14 cellular contexts compared by ENCODE assay signal in genomic region chr3:144643778-144644191, GRCh38.
DNase-seq lines count a peak whose midpoint lies in the region; ATAC-seq, FAIRE-seq and TF ChIP-seq lines count a peak whose summit lies in the region.
"Had no signal": no experiment of that assay in that cellular context is flagged by ENCODE, and none has a peak within 500 bp of the region (broad histone marks: within the 10 kb centered on the region; RNA-seq: fewer than 3 reads in every experiment).

No MANE protein-coding gene starts in this region.

- H3K9ac ChIP-seq in kidney (ENCODE audit: low read length in 2 of 2) = no peak overlapping the region

- H3K36me3 ChIP-seq in kidney (ENCODE audit: control insufficient read depth in 1 of 2, insufficient read depth in 2 of 2, low read length in 2 of 2) = no peaks in the 10 kb centered on the region
- H3K36me3 ChIP-seq: SJSA1, spleen had no signal

- no peaks in the 10 kb centered on the region for H3K4me1 ChIP-seq in kidney (ENCODE audit: control insufficient read depth in 1 of 2, insufficient read depth in 1 of 2, low read depth in 1 of 2, low read length in 2 of 2)
- H3K4me1 ChIP-seq: SJSA1, spleen had no signal

- CTCF ChIA-PET in AG04450 (lab: Charles Lee) = interaction anchor here (1.4 kb wide), 1 partner anchor 15 kb away, joined by 3 read pairs; no protein-coding TSS in a partner anchor
- CTCF ChIA-PET in GM10248 (lab: Yijun Ruan, JAX) = no interaction called here

- H3K4me3 ChIP-seq in AG04450 (ENCODE audit: low read depth, low read length) (no peak overlapping the region), dorsolateral prefrontal cortex (peak overlapping the region in 29 of 59 donors; percentile 0 to 49 (median 18)), kidney (ENCODE audit: low read length in 2 of 2) (no peak overlapping the region)
- H3K4me3 ChIP-seq: SJSA1, spleen had no signal

- POLR2A ChIA-PET in AG04450 (lab: Yijun Ruan, JAX) = no interaction called here
- POLR2A ChIA-PET in GM10248 (lab: Yijun Ruan, JAX) = no interaction called here

- H3K27me3 ChIP-seq in AG04450 (ENCODE audit: control insufficient read depth, insufficient read depth, low read length) (no peaks in the 10 kb centered on the region), dorsolateral prefrontal cortex (no peaks in the 10 kb centered on the region)
- H3K27me3 ChIP-seq: SJSA1, spleen had no signal

- no peak for FAIRE-seq in kidney (lab: Jason Lieb, UNC)
- FAIRE-seq: bronchial epithelial cell, endometrium had no signal

- TF ChIP-seq CTCF in AG04450 (IDR thresholded peaks at IDR 0.05; ENCODE audit: low read depth, low read length) (no peak), dorsolateral prefrontal cortex (IDR thresholded peaks at IDR 0.05 in 54 of 56, conservative IDR thresholded peaks at IDR 0.05 in 2 of 56; ENCODE audit: low read depth in 1 of 56, partially characterized antibody in 56 of 56) (no peak), kidney (IDR thresholded peaks at IDR 0.05; ENCODE audit: borderline replicate concordance, extremely low read depth, insufficient read depth) (no peak), GM10248 (IDR thresholded peaks at IDR 0.05; ENCODE audit: control extremely low read depth, extremely low read depth, low read depth, missing control alignments) (no peak)

- ATAC-seq in HG02973 (IDR thresholded peaks at IDR 0.05; ENCODE audit: unreplicated experiment) (no peak), HG02981 (IDR thresholded peaks at IDR 0.05; ENCODE audit: unreplicated experiment) (no peak)

- no peaks in the 10 kb centered on the region for H3K9me3 ChIP-seq in AG04450 (ENCODE audit: control insufficient read depth, insufficient read depth, low read length)
- no peaks in the 10 kb centered on the region for H3K9me3 ChIP-seq in kidney (ENCODE audit: control insufficient read depth in 1 of 2, low read length in 2 of 2)
- H3K9me3 ChIP-seq: SJSA1 had no signal

- DNase-seq in AG04450 (ENCODE audit: low read depth, low spot score) = peak; percentile 26
- DNase-seq in HT1080 (ENCODE audit: low read depth) = peak; percentile 11
- peak in 7 of 10 donors; percentile 15 to 52 (median 43) for DNase-seq in dorsolateral prefrontal cortex
- DNase-seq in kidney = peak; percentile 39
- DNase-seq in KBM-7 = no peak
- no peak for DNase-seq in GM10248 (ENCODE audit: extremely low spot score)
- DNase-seq: activated gamma-delta T cell treated with Interleukin-2 at 50 U/mL for 16 hours, spleen had no signal

- in situ Hi-C loops in KBM-7 (cut with MboI; ENCODE audit: low pct_unique_long_range_greater_than_20kb, low sequenced_read_pairs) = no loop called here

- H3K27ac ChIP-seq in AG04450 (ENCODE audit: low read depth, low read length) (no peak overlapping the region), dorsolateral prefrontal cortex (peak overlapping the region in 37 of 59 donors; percentile 5 to 74 (median 47)), kidney (ENCODE audit: low read depth in 2 of 2, low read length in 2 of 2) (no peak overlapping the region)
- H3K27ac ChIP-seq: SJSA1, spleen, VCaP had no signal

- intact Hi-C loops in dorsolateral prefrontal cortex (cut with DNase I) = no loop called here
- intact Hi-C loops in kidney (cut with DNase I) = no loop called here

Comparison
In these comparisons a context has a peak if more than half of its experiments do, and no peak if none do; other contexts are left out.
1. DNase-seq: peak in AG04450 (single experiment), HT1080 (single experiment), dorsolateral prefrontal cortex (7 of 10) and kidney (single experiment); none in KBM-7 (single experiment) and GM10248 (single experiment).
2. H3K27ac ChIP-seq: peak in dorsolateral prefrontal cortex (37 of 59); none in AG04450 (single experiment) and kidney (0 of 2).